In the genomic region with DNA sequence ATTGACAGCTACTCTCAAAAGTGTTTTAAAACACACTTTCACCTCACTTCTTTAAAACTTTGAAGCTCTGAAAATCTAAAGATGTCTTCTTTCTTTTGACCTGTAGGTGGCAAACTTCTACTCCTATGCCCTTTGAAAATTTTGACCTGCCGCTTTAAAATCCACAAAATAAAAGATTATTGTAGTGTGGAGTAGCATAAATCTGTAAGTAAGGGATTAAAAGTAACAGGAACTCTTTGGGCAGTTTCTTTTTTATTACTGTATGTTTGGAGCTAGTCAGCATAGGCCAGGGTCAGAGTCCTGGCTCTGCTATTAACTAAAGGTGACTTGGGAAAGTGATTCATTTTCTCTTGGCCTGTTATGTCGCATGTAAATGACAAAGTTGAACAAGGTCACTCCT, we compare ENCODE assay signal across 8 cellular contexts. TPM values are rescaled to one million over a fixed set of nuclear protein-coding genes. Genes with fewer than 3 reads are reported as not detected.
DNase-seq lines count a peak whose midpoint lies in the region; TF ChIP-seq lines count a peak whose summit lies in the region.

No MANE protein-coding gene starts in this region.

- no peak overlapping the region for H3K4me3 ChIP-seq in adrenal gland
- no peak overlapping the region for H3K4me3 ChIP-seq in uterus
- H3K4me3 ChIP-seq in effector memory CD4-positive, alpha-beta T cell (ENCODE audit: insufficient read depth, low read depth, low read length, poor library complexity, severe bottlenecking), result no peak overlapping the region

- H3K36me3 ChIP-seq in adrenal gland (replicated peaks in 1 of 2) (no peaks in the 10 kb centered on the region), uterus (no peaks in the 10 kb centered on the region)
- no peaks in the 10 kb centered on the region for H3K36me3 ChIP-seq in effector memory CD4-positive, alpha-beta T cell (ENCODE audit: control insufficient read depth, insufficient read depth, low read length)

- intact Hi-C loops in adrenal gland (cut with DNase I) (loop anchor here in 1 of 2 donors (5.0 kb wide), 1 partner anchor 159 kb away; no protein-coding TSS in a partner anchor), uterus (cut with DNase I; ENCODE audit: low total_unique reads) (loop anchor here (5.0 kb wide), 1 partner anchor 164 kb away; a partner anchor contains a TSS)

- in situ Hi-C loops in KBM-7 (cut with MboI; ENCODE audit: low pct_unique_long_range_greater_than_20kb, low sequenced_read_pairs), result loop anchor here (25.0 kb wide), 1 partner anchor 154 kb away; a partner anchor contains a TSS

- no peak overlapping the region for H3K27ac ChIP-seq in adrenal gland
- H3K27ac ChIP-seq in uterus, result no peak overlapping the region
- no peak overlapping the region for H3K27ac ChIP-seq in effector memory CD4-positive, alpha-beta T cell (ENCODE audit: insufficient read depth, low read length, poor library complexity, severe bottlenecking)

- H3K27me3 ChIP-seq in adrenal gland (no peaks in the 10 kb centered on the region), uterus (no peaks in the 10 kb centered on the region)
- H3K27me3 ChIP-seq in effector memory CD4-positive, alpha-beta T cell (replicated peaks; ENCODE audit: control insufficient read depth, insufficient read depth, low read length, poor library complexity, severe bottlenecking), result no peaks in the 10 kb centered on the region

- TF ChIP-seq POLR2A in adrenal gland (IDR thresholded peaks at IDR 0.05), result no peak
- no peak for TF ChIP-seq POLR2A in uterus (IDR thresholded peaks at IDR 0.05)

- WGBS in adrenal gland, 4 donors, result 20 to 28% (median 21%) methylated on average over 2 of the region's 2 CpGs

- H3K9me3 ChIP-seq in adrenal gland (replicated peaks in 1 of 3) (no peaks in the 10 kb centered on the region), uterus (no peaks in the 10 kb centered on the region)
- H3K9me3 ChIP-seq in effector memory CD4-positive, alpha-beta T cell (ENCODE audit: control insufficient read depth, low read length), result no peaks in the 10 kb centered on the region

- H3K4me1 ChIP-seq in adrenal gland (replicated peaks in 1 of 2), result peaks cover 0 to 8% of the 10 kb centered on the region in 2 donors
- H3K4me1 ChIP-seq in uterus, result no peaks in the 10 kb centered on the region
- no peaks in the 10 kb centered on the region for H3K4me1 ChIP-seq in effector memory CD4-positive, alpha-beta T cell (ENCODE audit: control insufficient read depth, insufficient read depth, low read length, poor library complexity, severe bottlenecking)

- TF ChIP-seq CTCF in adrenal gland (IDR thresholded peaks at IDR 0.05), result peak; percentile 46 to 77 (median 63)
- peak; percentile 73 to 76 (median 74) for TF ChIP-seq CTCF in uterus (IDR thresholded peaks at IDR 0.05)

- peak; percentile 57 for DNase-seq in SKM-1 treated with dmso at 0.1 percent for 144 hours (lab: John Stamatoyannopoulos, UW; ENCODE audit: unreplicated experiment)
- DNase-seq in SKM-1 (lab: John Stamatoyannopoulos, UW; ENCODE audit: unreplicated experiment), result no peak
- peak; percentile 66 for DNase-seq in KBM-7
- DNase-seq in adrenal gland, result no peak
- peak; percentile 54 for DNase-seq in kidney glomerular epithelial cell (lab: John Stamatoyannopoulos, UW)
- DNase-seq in uterus, result no peak
- DNase-seq in stimulated activated naive CD4-positive, alpha-beta T cell treated with Interleukin-2 at 50 U/mL for 16 hours (lab: John Stamatoyannopoulos, UW), result no peak
- DNase-seq in effector memory CD4-positive, alpha-beta T cell, result no peak

RNA-seq across cellular contexts. Expression of a gene that starts 25.5 kb away (rescaled TPM):
- 1 to 10 TPM; 2.8 to 7.8 (median 5.4) TPM for total RNA-seq in adrenal gland
- polyA plus RNA-seq in adrenal gland, result 1 to 10 TPM; 1.5 to 7.8 (median 2.0) TPM
- total RNA-seq in uterus, result 1 to 10 TPM; 3.6 to 9.9 (median 6.2) TPM

Comparison
In these comparisons a context has a peak if more than half of its experiments do, and no peak if none do; other contexts are left out.
1. DNase-seq: peak in SKM-1 treated with dmso at 0.1 percent for 144 hours (single experiment), KBM-7 (single experiment) and kidney glomerular epithelial cell (single experiment); none in SKM-1 (single experiment), adrenal gland (0 of 7), uterus (0 of 2), stimulated activated naive CD4-positive, alpha-beta T cell treated with Interleukin-2 at 50 U/mL for 16 hours (single experiment) and effector memory CD4-positive, alpha-beta T cell (0 of 3).